7 cellular contexts compared by ENCODE assay signal in genomic region chr6:111873178-111874029, GRCh38. TPM values are rescaled to one million over a fixed set of nuclear protein-coding genes. Genes with fewer than 3 reads are reported as not detected.
A peak's percentile ranks its signal among the peaks of the same experiment; 100 is the strongest.
DNase-seq lines count a peak whose midpoint lies in the region; ATAC-seq, FAIRE-seq and TF ChIP-seq lines count a peak whose summit lies in the region.

TSS of gene FYN (minus strand) at chr6:111873452. CDS start at chr6:111720051, 153,401 bp downstream.

- no peaks in the 10 kb centered on the region for H3K9me3 ChIP-seq in body of pancreas
- no peaks in the 10 kb centered on the region for H3K9me3 ChIP-seq in gastrocnemius medialis

- 1 to 2% methylated on average over 31 to 73 of the region's 75 CpGs for WGBS in body of pancreas, 2 donors

- TF ChIP-seq CTCF in body of pancreas (IDR thresholded peaks at IDR 0.05) (peak; percentile 24 to 59 (median 49)), gastrocnemius medialis (IDR thresholded peaks at IDR 0.05 in 4 of 5, conservative IDR thresholded peaks at IDR 0.05 in 1 of 5) (peak; percentile 51 to 64 (median 53))

- peaks cover 29% of the 10 kb centered on the region for H3K4me1 ChIP-seq in body of pancreas
- peaks cover 4 to 5% of the 10 kb centered on the region in 2 donors for H3K4me1 ChIP-seq in gastrocnemius medialis

- DNase-seq in NCI-H2107 treated with DMSO at 0.1 percent for 48 hours (lab: John Stamatoyannopoulos, UW; ENCODE audit: unreplicated experiment) = peak; percentile 89
- DNase-seq in body of pancreas = peak; percentile 93 to 96 (median 95)
- peak; percentile 72 for DNase-seq in iPS DF 4.7 (ENCODE audit: extremely low read depth, low spot score)
- peak; percentile 93 to 96 for DNase-seq in gastrocnemius medialis

- TF ChIP-seq POLR2A in body of pancreas (IDR thresholded peaks at IDR 0.05) = peak; percentile 22 to 58 (median 50)
- peak; percentile 67 to 88 for TF ChIP-seq POLR2A in gastrocnemius medialis (IDR thresholded peaks at IDR 0.05)

- H3K27ac ChIP-seq in body of pancreas = peak within 1 kb of the TSS; percentile 1 to 57 (median 52)
- peak within 1 kb of the TSS; percentile 36 to 79 (median 72) for H3K27ac ChIP-seq in gastrocnemius medialis

- peak within 1 kb of the TSS in 1 of 2 donors; percentile 46 for H3K4me3 ChIP-seq in body of pancreas
- H3K4me3 ChIP-seq in gastrocnemius medialis = peak within 1 kb of the TSS; percentile 46 to 72 (median 62)

- peaks cover 3 to 10% of the 10 kb centered on the region in 2 donors for H3K27me3 ChIP-seq in body of pancreas
- H3K27me3 ChIP-seq in gastrocnemius medialis = peaks cover 0 to 35% (median 15%) of the 10 kb centered on the region in 3 donors

- intact Hi-C loops in body of pancreas (cut with DNase I) (loop anchor here (10.0 kb wide), 1 partner anchor 159 kb away; no protein-coding TSS in a partner anchor), gastrocnemius medialis (cut with DNase I; ENCODE audit: low total_unique reads) (loop anchor here (1.0 to 10.0 kb wide), 6 partner anchors 124 to 996 kb away; partner anchors contain the start of genes REV3L and RPF2)

- in situ Hi-C loops in gastrocnemius medialis (cut with MboI; ENCODE audit: low sequenced_read_pairs in 4 of 4) = loop anchor here in 1 of 4 donors (25.0 kb wide), 1 partner anchor 136 kb away; no protein-coding TSS in a partner anchor

- ATAC-seq in GM18517 (IDR thresholded peaks at IDR 0.05; ENCODE audit: unreplicated experiment) (peak; percentile 99), HG03064 (IDR thresholded peaks at IDR 0.05; ENCODE audit: low read depth, unreplicated experiment) (peak; percentile 95), body of pancreas (peak; percentile 99), gastrocnemius medialis (peak; percentile 95 to 98)

- no peaks in the 10 kb centered on the region for H3K36me3 ChIP-seq in body of pancreas (replicated peaks in 1 of 2; ENCODE audit: insufficient read depth in 1 of 2, low read depth in 2 of 2)
- no peaks in the 10 kb centered on the region for H3K36me3 ChIP-seq in gastrocnemius medialis

- peak; percentile 47 for FAIRE-seq in TTC549 (lab: Jason Lieb, UNC)

RNA-seq across cellular contexts. Expression of gene FYN, which starts in this region (rescaled TPM):
- total RNA-seq in body of pancreas (10 to 100 TPM; 25.7 to 83.1 TPM), gastrocnemius medialis (10 to 100 TPM in 3 of 4 donors, 1 to 10 TPM in 1; 9.2 to 36.8 (median 17.0) TPM)
